In the genomic region with DNA sequence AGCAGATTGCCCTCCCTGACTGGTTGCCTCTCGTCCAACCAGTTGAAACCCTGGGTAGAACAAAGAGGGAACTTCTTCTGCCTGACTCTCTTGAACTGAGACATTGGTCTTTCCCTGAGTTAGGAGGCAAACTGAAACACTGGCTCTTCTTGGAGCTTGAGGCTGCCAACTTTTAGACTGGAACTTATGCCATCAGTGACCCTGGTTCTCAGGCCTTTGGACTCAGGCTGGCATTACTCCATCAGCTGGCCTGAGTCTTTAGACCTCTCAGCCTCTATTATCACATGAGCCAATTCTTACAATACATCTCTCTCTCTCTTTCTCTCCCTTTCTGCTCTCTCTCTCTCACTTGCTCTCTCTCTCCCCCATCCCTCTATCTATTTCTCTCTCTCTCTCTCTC, we compare ENCODE assay signal across 23 cellular contexts.
"Had no signal": no experiment of that assay in that cellular context is flagged by ENCODE, and none has a peak within 500 bp of the region (broad histone marks: within the 10 kb centered on the region; RNA-seq: fewer than 3 reads in every experiment).

No MANE protein-coding gene starts in this region.

- DNase-seq: MV-4-11; NCI-H1092; NCI-H1105 treated with DMSO at 0.1 percent for 48 hours; NCI-H1417 treated with DMSO at 0.1 percent for 48 hours; NCI-H146; NCI-H1694 treated with DMSO at 0.1 percent for 48 hours; NCI-H1930; NCI-H2081; NCI-H2107; NCI-H226; NCI-H446; NCI-H510A; NCI-H524 treated with DMSO at 0.1 percent for 48 hours; NCI-H69; NCI-H774; NK-92 treated with Interleukin-12 subunit alpha and Interleukin-12 subunit beta, amount 100 ng/mL, for 24 hours; PC-3; SHP77; SK-N-SH had no signal

- H3K9ac ChIP-seq: KMS-11, SK-N-SH had no signal

- ATAC-seq: K562, Panc1, PC-3 had no signal

- H3K4me2 ChIP-seq: KMS-11, SK-N-SH had no signal

- H3K27ac ChIP-seq: KMS-11, RWPE1 had no signal

- H3K4me3 ChIP-seq: K562 had no signal

- FAIRE-seq: K562 had no signal
